9 cellular contexts compared by ENCODE assay signal in genomic region chr12:89521348-89522238, GRCh38. TPM values are rescaled to one million over a fixed set of nuclear protein-coding genes. Genes with fewer than 3 reads are reported as not detected.
DNase-seq lines count a peak whose midpoint lies in the region; ATAC-seq and TF ChIP-seq lines count a peak whose summit lies in the region.
"Had no signal": no experiment of that assay in that cellular context is flagged by ENCODE, and none has a peak within 500 bp of the region (broad histone marks: within the 10 kb centered on the region; RNA-seq: fewer than 3 reads in every experiment).

No MANE protein-coding gene starts in this region.

- no peaks in the 10 kb centered on the region for H3K9me3 Mint-ChIP-seq in activated T-cell treated with anti-CD3 and anti-CD28 coated beads, Interleukin-2, amount 50 U/mL, for 72 hours
- H3K9me3 Mint-ChIP-seq in activated CD8-positive, alpha-beta T cell treated with anti-CD3 and anti-CD28 coated beads, Interleukin-2, amount 10 ng/mL, durations not matched to agents 7 days and 5 days (ENCODE audit: insufficient read depth) = no peaks in the 10 kb centered on the region
- H3K9me3 Mint-ChIP-seq in immature natural killer cell = peaks cover 0 to 1% (median 0%) of the 10 kb centered on the region in 6 donors

- POLR2A ChIA-PET in activated CD8-positive, alpha-beta T cell treated with anti-CD3 and anti-CD28 coated beads, Interleukin-2, amount 10 ng/mL, durations not matched to agents 7 days and 5 days (lab: Charles Lee) = interaction anchor here (1.1 kb wide), 1 partner anchor 35 kb away, joined by 3 read pairs; no protein-coding TSS in a partner anchor

- no peak for TF ChIP-seq EP300 in suprapubic skin (IDR thresholded peaks at IDR 0.05)

- peaks cover 46% of the 10 kb centered on the region for H3K4me1 ChIP-seq in suprapubic skin

- H3K36me3 Mint-ChIP-seq in activated T-cell treated with anti-CD3 and anti-CD28 coated beads, Interleukin-2, amount 50 U/mL, for 72 hours (ENCODE audit: insufficient read depth in 2 of 2) = peaks cover 3 to 19% of the 10 kb centered on the region in 2 donors
- peaks cover 57% of the 10 kb centered on the region for H3K36me3 Mint-ChIP-seq in activated CD8-positive, alpha-beta T cell treated with anti-CD3 and anti-CD28 coated beads, Interleukin-2, amount 10 ng/mL, durations not matched to agents 7 days and 5 days (ENCODE audit: low read depth)
- peaks cover 12 to 19% (median 13%) of the 10 kb centered on the region in 3 donors for H3K36me3 Mint-ChIP-seq in immature natural killer cell

- no peak for DNase-seq in activated T-cell treated with anti-CD3 and anti-CD28 coated beads, Interleukin-2, amount 50 U/mL, for 72 hours
- DNase-seq in activated T-cell treated with anti-CD3 and anti-CD28 coated beads, Interleukin-2, amount 50 U/mL, for 48 hours = no peak
- DNase-seq in activated CD8-positive, alpha-beta T cell treated with anti-CD3 and anti-CD28 coated beads, Interleukin-2, amount 10 ng/mL, durations not matched to agents 7 days and 5 days = no peak
- DNase-seq in immature natural killer cell (no peak), suprapubic skin (ENCODE audit: low spot score in 2 of 2) (no peak), DMS79 treated with DMSO at 0.1 percent for 48 hours (lab: John Stamatoyannopoulos, UW) (no peak), omental fat pad (ENCODE audit: low spot score) (no peak)
- DNase-seq: RPMI8226 had no signal

- no peaks in the 10 kb centered on the region for H3K27me3 ChIP-seq in suprapubic skin

- 85% methylated on average over 7 of the region's 7 CpGs for WGBS in suprapubic skin

- no peaks in the 10 kb centered on the region for H3K36me3 ChIP-seq in suprapubic skin

- no peak overlapping the region for H3K27ac ChIP-seq in suprapubic skin

- peak overlapping the region; percentile 30 for H3K27ac Mint-ChIP-seq in activated T-cell treated with anti-CD3 and anti-CD28 coated beads, Interleukin-2, amount 50 U/mL, for 72 hours
- peak overlapping the region; percentile 50 for H3K27ac Mint-ChIP-seq in activated CD8-positive, alpha-beta T cell treated with anti-CD3 and anti-CD28 coated beads, Interleukin-2, amount 10 ng/mL, durations not matched to agents 7 days and 5 days
- H3K27ac Mint-ChIP-seq in immature natural killer cell = peak overlapping the region; percentile 39 to 81 (median 70)

- H3K9me3 ChIP-seq in suprapubic skin = no peaks in the 10 kb centered on the region

- peak overlapping the region; percentile 66 to 84 for H3K4me3 Mint-ChIP-seq in activated T-cell treated with anti-CD3 and anti-CD28 coated beads, Interleukin-2, amount 50 U/mL, for 72 hours
- H3K4me3 Mint-ChIP-seq in activated CD8-positive, alpha-beta T cell treated with anti-CD3 and anti-CD28 coated beads, Interleukin-2, amount 10 ng/mL, durations not matched to agents 7 days and 5 days = peak overlapping the region; percentile 73
- peak overlapping the region; percentile 73 to 96 (median 95) for H3K4me3 Mint-ChIP-seq in immature natural killer cell

- peaks cover 41% of the 10 kb centered on the region for H3K4me1 Mint-ChIP-seq in activated T-cell treated with anti-CD3 and anti-CD28 coated beads, Interleukin-2, amount 50 U/mL, for 72 hours (ENCODE audit: low read depth)
- H3K4me1 Mint-ChIP-seq in activated CD8-positive, alpha-beta T cell treated with anti-CD3 and anti-CD28 coated beads, Interleukin-2, amount 10 ng/mL, durations not matched to agents 7 days and 5 days (ENCODE audit: low read depth) = peaks cover 64% of the 10 kb centered on the region
- H3K4me1 Mint-ChIP-seq in immature natural killer cell = peaks cover 53 to 64% of the 10 kb centered on the region in 2 donors

- H3K4me3 ChIP-seq in suprapubic skin = peak overlapping the region; percentile 6

- CTCF ChIA-PET in activated CD8-positive, alpha-beta T cell treated with anti-CD3 and anti-CD28 coated beads, Interleukin-2, amount 10 ng/mL, durations not matched to agents 7 days and 5 days (lab: Charles Lee) = interaction anchor here (1.1 to 10.7 kb wide), 6 partner anchors 9 to 503 kb away, joined by 4 to 180 read pairs (median 8); no protein-coding TSS in a partner anchor

- no peak for ATAC-seq in activated T-cell treated with anti-CD3 and anti-CD28 coated beads, Interleukin-2, amount 50 U/mL, for 72 hours (replicated peaks in 1 of 2)
- no peak for ATAC-seq in activated CD8-positive, alpha-beta T cell treated with anti-CD3 and anti-CD28 coated beads, Interleukin-2, amount 10 ng/mL, durations not matched to agents 7 days and 5 days
- no peak for ATAC-seq in omental fat pad (ENCODE audit: low FRiP score)
- ATAC-seq in HG02870 (IDR thresholded peaks at IDR 0.05; ENCODE audit: unreplicated experiment) = no peak

- no peak for TF ChIP-seq POLR2A in suprapubic skin (IDR thresholded peaks at IDR 0.05)

- no peaks in the 10 kb centered on the region for H3K27me3 Mint-ChIP-seq in activated T-cell treated with anti-CD3 and anti-CD28 coated beads, Interleukin-2, amount 50 U/mL, for 72 hours (ENCODE audit: low read depth)
- H3K27me3 Mint-ChIP-seq in activated CD8-positive, alpha-beta T cell treated with anti-CD3 and anti-CD28 coated beads, Interleukin-2, amount 10 ng/mL, durations not matched to agents 7 days and 5 days (ENCODE audit: low read depth) = no peaks in the 10 kb centered on the region
- H3K27me3 Mint-ChIP-seq in immature natural killer cell (ENCODE audit: low read depth in 3 of 3) = peaks cover 0 to 4% (median 0%) of the 10 kb centered on the region in 3 donors

- TF ChIP-seq CTCF in suprapubic skin (IDR thresholded peaks at IDR 0.05) (no peak), omental fat pad (IDR thresholded peaks at IDR 0.05) (no peak)

RNA-seq across cellular contexts. Expression of gene GALNT4, which starts 3.0 kb away (rescaled TPM):
- 10 to 100 TPM in 1 of 2 donors, 1 to 10 TPM in 1; 6.7 to 10.6 TPM for total RNA-seq in activated T-cell treated with anti-CD3 and anti-CD28 coated beads, Interleukin-2, amount 50 U/mL, for 72 hours
- total RNA-seq in activated CD8-positive, alpha-beta T cell treated with anti-CD3 and anti-CD28 coated beads, Interleukin-2, amount 10 ng/mL, durations not matched to agents 7 days and 5 days = 10 to 100 TPM; 15.4 to 16.6 TPM
- 1 to 10 TPM; 3.4 to 9.7 (median 3.6) TPM for polyA plus RNA-seq in immature natural killer cell
- total RNA-seq in suprapubic skin = 1 to 10 TPM; 3.9 to 5.6 (median 4.9) TPM
- 10 to 100 TPM in 2 of 4 donors, 1 to 10 TPM in 2; 7.5 to 16.6 (median 9.8) TPM for total RNA-seq in omental fat pad

RNA-seq across cellular contexts. Expression of gene POC1B, which starts 4.3 kb away (rescaled TPM):
- 10 to 100 TPM; 53.8 to 64.3 TPM for total RNA-seq in activated T-cell treated with anti-CD3 and anti-CD28 coated beads, Interleukin-2, amount 50 U/mL, for 72 hours
- 10 to 100 TPM; 47.7 to 49.4 TPM for total RNA-seq in activated CD8-positive, alpha-beta T cell treated with anti-CD3 and anti-CD28 coated beads, Interleukin-2, amount 10 ng/mL, durations not matched to agents 7 days and 5 days
- polyA plus RNA-seq in immature natural killer cell = 10 to 100 TPM; 57.0 to 85.1 (median 57.9) TPM
- total RNA-seq in suprapubic skin = 10 to 100 TPM; 11.3 to 28.2 (median 13.4) TPM
- total RNA-seq in omental fat pad = 10 to 100 TPM; 17.9 to 34.8 (median 23.6) TPM
